ENCODE assay signal across 24 cellular contexts in genomic region chr1:5879421-5879820, GRCh38.
"Had no signal": no experiment of that assay in that cellular context is flagged by ENCODE, and none has a peak within 500 bp of the region (broad histone marks: within the 10 kb centered on the region; RNA-seq: fewer than 3 reads in every experiment).

No MANE protein-coding gene starts in this region.

- H3K27me3 Mint-ChIP-seq: memory B cell; stimulated activated memory B cell treated with anti-CD40 and anti-IgM and Interleukin-4, amounts not matched to agents 10 μg/mL and 1 μg/mL and 100 μg/mL, for 72 hours; type B pancreatic cell had no signal

- H3K36me3 Mint-ChIP-seq: natural killer cell had no signal

- H3K4me3 Mint-ChIP-seq: immature natural killer cell; memory B cell; natural killer cell; neural progenitor cell; stimulated activated memory B cell treated with anti-CD40 and anti-IgM and Interleukin-4, amounts not matched to agents 10 μg/mL and 1 μg/mL and 100 μg/mL, for 72 hours; type B pancreatic cell had no signal

- H3K4me1 Mint-ChIP-seq: immature natural killer cell; memory B cell; natural killer cell; stimulated activated memory B cell treated with anti-CD40 and anti-IgM and Interleukin-4, amounts not matched to agents 10 μg/mL and 1 μg/mL and 100 μg/mL, for 72 hours had no signal

- ATAC-seq: psoas muscle; right cardiac atrium; stimulated activated memory B cell treated with anti-CD40 and anti-IgM and Interleukin-4, amounts not matched to agents 10 μg/mL and 1 μg/mL and 100 μg/mL, for 72 hours; stimulated activated naive CD8-positive, alpha-beta T cell treated with anti-CD3 and anti-CD28 coated beads, Interleukin-15, Interleukin-2, amounts not matched to agents 100 U/mL and 50 U/mL, for 24 hours had no signal

- H3K9me3 Mint-ChIP-seq: immature natural killer cell, natural killer cell, neural progenitor cell had no signal

- H3K27ac Mint-ChIP-seq: memory B cell; natural killer cell; neural progenitor cell; stimulated activated memory B cell treated with anti-CD40 and anti-IgM and Interleukin-4, amounts not matched to agents 10 μg/mL and 1 μg/mL and 100 μg/mL, for 72 hours had no signal

- DNase-seq: dermis blood vessel endothelial cell; effector memory CD4-positive, alpha-beta T cell; erythroblast; esophagus squamous epithelium; foreskin melanocyte; hypothalamus; immature natural killer cell; islet precursor cell; natural killer cell; nucleus accumbens; ovary; sigmoid colon; stimulated activated CD4-positive, alpha-beta T cell treated with anti-CD3 and anti-CD28 coated beads, Interleukin-2, amount 100 ng/mL, for 24 hours; stimulated activated CD4-positive, alpha-beta T cell treated with anti-CD3 and anti-CD28 coated beads, Interleukin-4, amount 100 ng/mL, for 24 hours; stimulated activated naive CD8-positive, alpha-beta T cell treated with anti-CD3 and anti-CD28 coated beads, Interleukin-15, Interleukin-2, amounts not matched to agents 100 U/mL and 50 U/mL, for 24 hours; substantia nigra; testis; tibial artery had no signal
